In genomic region chr1:37858931-37859506, GRCh38 we compare ENCODE assay signal across 8 cellular contexts. TPM values are rescaled to one million over a fixed set of nuclear protein-coding genes. Genes with fewer than 3 reads are reported as not detected.
DNase-seq lines count a peak whose midpoint lies in the region; ATAC-seq and TF ChIP-seq lines count a peak whose summit lies in the region.

No MANE protein-coding gene starts in this region.

- no peaks in the 10 kb centered on the region for H3K27me3 Mint-ChIP-seq in activated T-helper 17 cell treated with anti-CD3 and anti-CD28 coated beads, Interleukin-2, amount 50 U/mL, for 72 hours

- H3K9me3 Mint-ChIP-seq in activated T-helper 17 cell treated with anti-CD3 and anti-CD28 coated beads, Interleukin-2, amount 50 U/mL, for 72 hours = no peaks in the 10 kb centered on the region

- peak overlapping the region; percentile 90 for H3K27ac ChIP-seq in A673 (ENCODE audit: low read depth, low read length, poor library complexity, severe bottlenecking)

- H3K27ac Mint-ChIP-seq in activated T-helper 17 cell treated with anti-CD3 and anti-CD28 coated beads, Interleukin-2, amount 50 U/mL, for 72 hours = peak overlapping the region; percentile 91

- H3K4me1 Mint-ChIP-seq in activated T-helper 17 cell treated with anti-CD3 and anti-CD28 coated beads, Interleukin-2, amount 50 U/mL, for 72 hours = peaks cover 24% of the 10 kb centered on the region

- H3K4me1 ChIP-seq in A673 (ENCODE audit: insufficient read depth, low read length, poor library complexity, severe bottlenecking) = peaks cover 10% of the 10 kb centered on the region

- BruUV-seq in A673 (replicated peaks; lab: Mats Ljungman, UMichigan) = TSS peak; percentile 60

- peak; percentile 20 for ATAC-seq in GM18870 (IDR thresholded peaks at IDR 0.05; ENCODE audit: unreplicated experiment)
- peak; percentile 18 for ATAC-seq in HG03520 (IDR thresholded peaks at IDR 0.05; ENCODE audit: unreplicated experiment)
- no peak for ATAC-seq in activated T-helper 17 cell treated with anti-CD3 and anti-CD28 coated beads, Interleukin-2, amount 50 U/mL, for 72 hours (replicated peaks)
- ATAC-seq in left cardiac atrium = peak; percentile 4 to 31
- ATAC-seq in HG02763 (IDR thresholded peaks at IDR 0.05; ENCODE audit: unreplicated experiment) = no peak

- H3K4me3 ChIP-seq in A673 (ENCODE audit: low read depth, low read length, poor library complexity, severe bottlenecking) = peak overlapping the region; percentile 90
- H3K4me3 ChIP-seq in skeletal muscle cell (ENCODE audit: low read depth, low read length) = peak overlapping the region; percentile 100

- intact Hi-C loops in A673 (cut with micrococcal nuclease; ENCODE audit: unreplicated experiment) = loop anchor here (5.0 kb wide), 1 partner anchor 52 kb away; the partner anchor contains the start of genes C1orf122 and YRDC
- intact Hi-C loops in left cardiac atrium (cut with DNase I) = loop anchor here in 1 of 2 donors (5.0 kb wide), 1 partner anchor 47 kb away; no protein-coding TSS in a partner anchor

- H3K27me3 ChIP-seq in A673 (replicated peaks; ENCODE audit: insufficient read depth, low read depth, low read length, poor library complexity) = no peaks in the 10 kb centered on the region

- H3K4me3 Mint-ChIP-seq in activated T-helper 17 cell treated with anti-CD3 and anti-CD28 coated beads, Interleukin-2, amount 50 U/mL, for 72 hours = peak overlapping the region; percentile 88

- DNase-seq in A673 (ENCODE audit: low spot score) (no peak), left cardiac atrium (no peak), skeletal muscle cell (ENCODE audit: low read depth) (no peak), inferior parietal cortex (ENCODE audit: extremely low spot score) (no peak)

- CTCF ChIA-PET in A673 (lab: Charles Lee) = interaction anchor here (1.2 to 2.0 kb wide), 4 partner anchors 14 to 131 kb away, joined by 4 to 10 read pairs (median 4); partner anchors contain the start of genes C1orf122 and YRDC

- POLR2A ChIA-PET in A673 (lab: Charles Lee; ENCODE audit: low non-redundant PET) = no interaction called here

- peaks cover 20% of the 10 kb centered on the region for H3K36me3 ChIP-seq in A673 (ENCODE audit: insufficient read depth, low read length, poor library complexity, severe bottlenecking)

- no peaks in the 10 kb centered on the region for H3K9me3 ChIP-seq in A673 (ENCODE audit: low read depth, low read length, poor library complexity, severe bottlenecking)

- no peak for TF ChIP-seq CTCF in A673 (conservative IDR thresholded peaks at IDR 0.05; ENCODE audit: low read depth, low read length)

- H3K36me3 Mint-ChIP-seq in activated T-helper 17 cell treated with anti-CD3 and anti-CD28 coated beads, Interleukin-2, amount 50 U/mL, for 72 hours (ENCODE audit: low read depth) = peaks cover 56% of the 10 kb centered on the region

RNA-seq across cellular contexts. Expression of gene MTF1, which starts 0.4 kb away (rescaled TPM):
- total RNA-seq in A673 (2021) (18.9 and 19.8 TPM in 2 replicates), left cardiac atrium (10 to 100 TPM; 14.9 to 15.5 TPM)
- 10 to 100 TPM; 23.5 to 27.2 TPM for total RNA-seq in activated T-helper 17 cell treated with anti-CD3 and anti-CD28 coated beads, Interleukin-2, amount 50 U/mL, for 72 hours

RNA-seq across cellular contexts. Expression of gene YRDC, which starts 51.0 kb away (rescaled TPM):
- 30.4 and 38.5 TPM in 2 replicates for total RNA-seq in A673 (2021)
- 10 to 100 TPM; 20.1 to 48.3 TPM for total RNA-seq in activated T-helper 17 cell treated with anti-CD3 and anti-CD28 coated beads, Interleukin-2, amount 50 U/mL, for 72 hours
- total RNA-seq in left cardiac atrium = 1 to 10 TPM; 5.6 to 9.7 TPM

RNA-seq across cellular contexts. Expression of gene C1orf122, which starts 51.4 kb away (rescaled TPM):
- total RNA-seq in A673 (2021) (31.0 and 33.5 TPM in 2 replicates), left cardiac atrium (10 to 100 TPM; 50.0 to 58.8 TPM)
- total RNA-seq in activated T-helper 17 cell treated with anti-CD3 and anti-CD28 coated beads, Interleukin-2, amount 50 U/mL, for 72 hours = 10 to 100 TPM; 17.7 to 29.4 TPM

Comparison
In these comparisons a context has a peak if more than half of its experiments do, and no peak if none do; other contexts are left out.
1. ATAC-seq: peak in GM18870 (single experiment), HG03520 (single experiment) and left cardiac atrium (2 of 2); none in activated T-helper 17 cell treated with anti-CD3 and anti-CD28 coated beads, Interleukin-2, amount 50 U/mL, for 72 hours (single experiment) and HG02763 (single experiment).